1 cellular context compared by ENCODE assay signal in genomic region chr12:104534857-104535248, GRCh38.
TF ChIP-seq lines count a peak whose summit lies in the region.

No MANE protein-coding gene starts in this region.

TF ChIP-seq in HepG2, 621 proteins besides CTCF, POLR2A, EP300 and RAD21 (continued from another document):
- TF ChIP-seq, protein P1, sequence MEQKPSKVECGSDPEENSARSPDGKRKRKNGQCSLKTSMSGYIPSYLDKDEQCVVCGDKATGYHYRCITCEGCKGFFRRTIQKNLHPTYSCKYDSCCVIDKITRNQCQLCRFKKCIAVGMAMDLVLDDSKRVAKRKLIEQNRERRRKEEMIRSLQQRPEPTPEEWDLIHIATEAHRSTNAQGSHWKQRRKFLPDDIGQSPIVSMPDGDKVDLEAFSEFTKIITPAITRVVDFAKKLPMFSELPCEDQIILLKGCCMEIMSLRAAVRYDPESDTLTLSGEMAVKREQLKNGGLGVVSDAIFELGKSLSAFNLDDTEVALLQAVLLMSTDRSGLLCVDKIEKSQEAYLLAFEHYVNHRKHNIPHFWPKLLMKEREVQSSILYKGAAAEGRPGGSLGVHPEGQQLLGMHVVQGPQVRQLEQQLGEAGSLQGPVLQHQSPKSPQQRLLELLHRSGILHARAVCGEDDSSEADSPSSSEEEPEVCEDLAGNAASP (CRISPR knock-in tag; IDR thresholded peaks at IDR 0.05; ENCODE audit: borderline replicate concordance), result no peak
- no peak for TF ChIP-seq KLF11 (CRISPR knock-in tag; IDR thresholded peaks at IDR 0.05)
